In genomic region chr22:48900626-48901025, GRCh38 we compare ENCODE assay signal across 16 cellular contexts.
"Had no signal": no experiment of that assay in that cellular context is flagged by ENCODE, and none has a peak within 500 bp of the region (broad histone marks: within the 10 kb centered on the region; RNA-seq: fewer than 3 reads in every experiment).

No MANE protein-coding gene starts in this region.

- H3K9me3 ChIP-seq: neutrophil, prostate gland, right atrium auricular region, stomach, thyroid gland had no signal

- DNase-seq: cortex of kidney; effector memory CD8-positive, alpha-beta T cell; natural killer cell; stimulated activated CD4-positive, alpha-beta T cell treated with anti-CD3 and anti-CD28 coated beads, Interleukin-12 subunit alpha, Interleukin-12 subunit beta, amount 100 ng/mL, for 4 hours; stimulated activated CD4-positive, alpha-beta T cell treated with anti-CD3 and anti-CD28 coated beads, Interleukin-1b, Interleukin-23, amount 100 ng/mL, for 48 hours; stimulated activated CD4-positive, alpha-beta T cell treated with anti-CD3 and anti-CD28 coated beads, Interleukin-4, amount 100 ng/mL, for 24 hours; stimulated activated naive CD4-positive, alpha-beta T cell treated with Interleukin-2 at 50 U/mL for 16 hours; stomach; thyroid gland; trophoblast cell had no signal

- H3K27ac Mint-ChIP-seq: effector memory CD8-positive, alpha-beta T cell; memory B cell; natural killer cell; stimulated activated effector memory CD8-positive, alpha-beta T cell treated with anti-CD3 and anti-CD28 coated beads, Interleukin-12 subunit alpha, Interleukin-12 subunit beta, amount 100 ng/mL, for 72 hours had no signal

- H3K27me3 Mint-ChIP-seq: memory B cell had no signal

- H3K4me3 Mint-ChIP-seq: effector memory CD8-positive, alpha-beta T cell; memory B cell; natural killer cell; stimulated activated effector memory CD8-positive, alpha-beta T cell treated with anti-CD3 and anti-CD28 coated beads, Interleukin-12 subunit alpha, Interleukin-12 subunit beta, amount 100 ng/mL, for 72 hours had no signal

- H3K9me3 Mint-ChIP-seq: effector memory CD8-positive, alpha-beta T cell; memory B cell; natural killer cell; stimulated activated effector memory CD8-positive, alpha-beta T cell treated with anti-CD3 and anti-CD28 coated beads, Interleukin-12 subunit alpha, Interleukin-12 subunit beta, amount 100 ng/mL, for 72 hours had no signal

- H3K4me1 Mint-ChIP-seq: memory B cell; natural killer cell; stimulated activated effector memory CD8-positive, alpha-beta T cell treated with anti-CD3 and anti-CD28 coated beads, Interleukin-12 subunit alpha, Interleukin-12 subunit beta, amount 100 ng/mL, for 72 hours had no signal

- H3K36me3 Mint-ChIP-seq: memory B cell; natural killer cell; stimulated activated effector memory CD8-positive, alpha-beta T cell treated with anti-CD3 and anti-CD28 coated beads, Interleukin-12 subunit alpha, Interleukin-12 subunit beta, amount 100 ng/mL, for 72 hours had no signal

- ATAC-seq: effector memory CD8-positive, alpha-beta T cell; natural killer cell; sciatic nerve; stimulated activated effector memory CD8-positive, alpha-beta T cell treated with anti-CD3 and anti-CD28 coated beads, Interleukin-12 subunit alpha, Interleukin-12 subunit beta, amount 100 ng/mL, for 72 hours had no signal
